ENCODE assay signal across 25 cellular contexts in the genomic region with DNA sequence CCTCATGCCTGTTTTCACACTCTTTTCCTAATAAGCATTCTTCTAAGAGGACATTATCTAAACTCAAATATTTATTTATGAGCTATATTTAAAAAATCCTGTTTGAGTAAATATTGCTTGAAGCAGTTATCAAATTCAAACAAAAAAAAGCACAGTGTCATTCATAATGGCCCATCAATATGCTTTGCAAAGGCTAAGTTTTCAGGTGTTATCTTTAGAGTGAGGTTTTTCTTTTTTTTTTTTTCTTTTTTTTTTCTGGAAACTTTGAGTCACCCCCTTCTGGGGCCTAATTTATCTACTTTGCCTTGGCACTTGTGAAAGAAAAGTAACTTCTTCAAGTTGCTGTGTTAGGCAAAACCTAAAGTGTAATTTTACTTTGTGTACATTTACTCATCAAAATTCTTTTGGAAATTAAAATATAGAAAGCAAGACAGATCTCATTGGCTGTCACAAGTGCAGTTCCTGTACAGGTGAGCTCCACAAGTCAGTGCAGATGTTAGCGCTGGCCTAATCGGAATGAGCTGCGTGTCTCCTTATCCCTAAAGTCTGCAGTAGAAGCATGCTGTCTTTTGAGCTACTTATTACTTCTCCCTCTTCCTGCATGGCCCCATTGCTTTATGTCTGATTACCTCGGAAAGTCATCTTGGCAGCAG. TPM values are rescaled to one million over a fixed set of nuclear protein-coding genes. Genes with fewer than 3 reads are reported as not detected.
"Had no signal": no experiment of that assay in that cellular context is flagged by ENCODE, and none has a peak within 500 bp of the region (broad histone marks: within the 10 kb centered on the region; RNA-seq: fewer than 3 reads in every experiment).

No MANE protein-coding gene starts in this region.

- H3K36me3 ChIP-seq: colonic mucosa, ovary, prostate gland, spleen, stomach, thoracic aorta, transverse colon had no signal

- DNase-seq: colonic mucosa; dermis blood vessel endothelial cell; effector CD4-positive, alpha-beta T cell; endodermal cell; erythroblast; foreskin melanocyte; hippocampal formation; left colon; mucosa of descending colon; naive thymus-derived CD8-positive, alpha-beta T cell; ovary; spleen; stimulated activated CD4-positive, alpha-beta T cell treated with anti-CD3 and anti-CD28 coated beads, Interleukin-15, amount 100 ng/mL, for 24 hours; stimulated activated CD4-positive, alpha-beta T cell treated with anti-CD3 and anti-CD28 coated beads, Interleukin-1b, Interleukin-23, amount 100 ng/mL, for 48 hours; stimulated activated CD4-positive, alpha-beta T cell treated with anti-CD3 and anti-CD28 coated beads, Interleukin-4, amount 100 ng/mL, for 24 hours; stomach; substantia nigra; transverse colon had no signal

- ATAC-seq: left colon; mucosa of descending colon; naive thymus-derived CD8-positive, alpha-beta T cell; sciatic nerve; stimulated activated memory B cell treated with anti-CD40 and anti-IgM and Interleukin-4, amounts not matched to agents 10 μg/mL and 1 μg/mL and 100 μg/mL, for 72 hours had no signal

- FAIRE-seq: endothelial cell of umbilical vein had no signal

- H3K27ac ChIP-seq: colonic mucosa, neutrophil, ovary, prostate gland, spleen, thoracic aorta, transverse colon had no signal

- H3K4me3 ChIP-seq: colonic mucosa, mucosa of descending colon, ovary, prostate gland, spleen, stomach, thoracic aorta, transverse colon had no signal

- H3K27me3 ChIP-seq: colonic mucosa, neutrophil, ovary, spleen, stomach, transverse colon had no signal

- H3K9me3 ChIP-seq: colonic mucosa, mucosa of descending colon, neutrophil, ovary, prostate gland, spleen, stomach, thoracic aorta, transverse colon had no signal

- H3K4me1 ChIP-seq: colonic mucosa, prostate gland, spleen, transverse colon had no signal

RNA-seq across cellular contexts. Expression of a gene that starts 53.3 kb away (rescaled TPM):
- total RNA-seq: dermis blood vessel endothelial cell; endothelial cell of umbilical vein; left colon; naive thymus-derived CD8-positive, alpha-beta T cell; renal cortical epithelial cell; transverse colon had no signal
- polyA plus RNA-seq: endothelial cell of umbilical vein; naive thymus-derived CD8-positive, alpha-beta T cell had no signal
